Comparison of ENCODE assay signal across 8 cellular contexts in the genomic region with DNA sequence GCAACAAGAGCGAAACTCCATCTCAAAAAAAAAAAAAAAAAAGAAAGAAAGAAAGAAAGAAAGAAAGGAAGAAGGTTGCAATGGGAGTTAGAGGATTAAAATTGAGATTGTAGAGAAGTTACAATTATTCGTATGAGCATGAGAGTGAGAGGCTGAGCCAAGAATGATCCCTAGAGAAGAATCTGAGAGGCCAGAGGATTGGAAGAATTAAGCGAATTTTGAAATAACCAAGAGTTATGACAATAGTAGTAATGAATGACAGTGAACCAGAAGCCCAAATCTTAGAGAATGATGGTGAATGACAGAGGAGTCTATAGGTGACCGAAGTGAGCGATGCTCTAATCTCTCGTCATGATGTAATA. TPM values are rescaled to one million over a fixed set of nuclear protein-coding genes. Genes with fewer than 3 reads are reported as not detected.
DNase-seq lines count a peak whose midpoint lies in the region; ATAC-seq, FAIRE-seq and TF ChIP-seq lines count a peak whose summit lies in the region.

No MANE protein-coding gene starts in this region.

- TF ChIP-seq POLR2A in endothelial cell of umbilical vein (IDR thresholded peaks at IDR 0.05; ENCODE audit: low read depth, low read length) = no peak

- H3K27ac Mint-ChIP-seq in CD4-positive, alpha-beta memory T cell = peak overlapping the region; percentile 45 to 93 (median 88)
- peak overlapping the region; percentile 24 for H3K27ac Mint-ChIP-seq in osteocyte (ENCODE audit: unreplicated experiment)

- H3K4me2 ChIP-seq in OCI-LY7 (ENCODE audit: low read length) (peak overlapping the region; percentile 92), endothelial cell of umbilical vein (ENCODE audit: insufficient read depth, low read length) (peak overlapping the region; percentile 97)

- peaks cover 33 to 41% (median 35%) of the 10 kb centered on the region in 4 donors for H3K4me1 Mint-ChIP-seq in CD4-positive, alpha-beta memory T cell
- H3K4me1 Mint-ChIP-seq in osteocyte (ENCODE audit: unreplicated experiment) = peaks cover 21% of the 10 kb centered on the region

- peak overlapping the region; percentile 69 to 93 (median 86) for H3K4me3 Mint-ChIP-seq in CD4-positive, alpha-beta memory T cell
- H3K4me3 Mint-ChIP-seq in osteocyte (ENCODE audit: unreplicated experiment) = peak overlapping the region; percentile 76

- no peaks in the 10 kb centered on the region for H3K9me1 ChIP-seq in endothelial cell of umbilical vein (replicated peaks; ENCODE audit: control insufficient read depth, extremely low read depth, insufficient read depth, low read length)

- no peaks in the 10 kb centered on the region for H3K9me3 ChIP-seq in CD4-positive, alpha-beta memory T cell (ENCODE audit: control insufficient read depth in 1 of 2, low read length in 2 of 2)
- H3K9me3 ChIP-seq in OCI-LY7 (ENCODE audit: low read length) (no peaks in the 10 kb centered on the region), endothelial cell of umbilical vein (replicated peaks; ENCODE audit: control insufficient read depth, insufficient read depth, low read length) (no peaks in the 10 kb centered on the region)

- FAIRE-seq in endothelial cell of umbilical vein (lab: Jason Lieb, UNC) = no peak

- no peaks in the 10 kb centered on the region for H3K9me2 ChIP-seq in OCI-LY7 (ENCODE audit: insufficient read depth, low read length)

- peaks cover 0 to 2% of the 10 kb centered on the region in 2 donors for H3K27me3 Mint-ChIP-seq in CD4-positive, alpha-beta memory T cell
- H3K27me3 Mint-ChIP-seq in osteocyte (ENCODE audit: unreplicated experiment) = no peaks in the 10 kb centered on the region

- no peak overlapping the region for H3K9ac ChIP-seq in endothelial cell of umbilical vein (replicated peaks; ENCODE audit: extremely low read depth, insufficient read depth, low read length)

- no peaks in the 10 kb centered on the region for H4K20me1 ChIP-seq in OCI-LY7 (ENCODE audit: insufficient read depth, low read length)
- H4K20me1 ChIP-seq in endothelial cell of umbilical vein (replicated peaks; ENCODE audit: control insufficient read depth, extremely low read depth, insufficient read depth, low read length) = no peaks in the 10 kb centered on the region

- dilution Hi-C loops in endothelial cell of umbilical vein (cut with MboI; ENCODE audit: extremely low pct_ligation_motif_present, low sequenced_read_pairs) = no loop called here

- no peaks in the 10 kb centered on the region for H3K27me3 ChIP-seq in CD4-positive, alpha-beta memory T cell (ENCODE audit: insufficient read depth, low read length)
- peaks cover 0 to 5% of the 10 kb centered on the region in 2 experiments for H3K27me3 ChIP-seq in endothelial cell of umbilical vein (ENCODE audit: control insufficient read depth in 2 of 2, insufficient read depth in 2 of 2, low read length in 2 of 2)

- peaks cover 33% of the 10 kb centered on the region for H3K4me1 ChIP-seq in CD4-positive, alpha-beta memory T cell (ENCODE audit: insufficient read depth, low read length)
- H3K4me1 ChIP-seq in OCI-LY7 (ENCODE audit: insufficient read depth, low read length, poor library complexity, severe bottlenecking) (peaks cover 16% of the 10 kb centered on the region), endothelial cell of umbilical vein (ENCODE audit: control insufficient read depth, extremely low read depth, insufficient read depth, low read length) (peaks cover 3% of the 10 kb centered on the region)

- peaks cover 0 to 2% (median 0%) of the 10 kb centered on the region in 8 donors for H3K9me3 Mint-ChIP-seq in CD4-positive, alpha-beta memory T cell
- no peaks in the 10 kb centered on the region for H3K9me3 Mint-ChIP-seq in osteocyte (ENCODE audit: unreplicated experiment)

- TF ChIP-seq CTCF in OCI-LY7 (conservative IDR thresholded peaks at IDR 0.05; ENCODE audit: low read length) (no peak), endothelial cell of umbilical vein (IDR thresholded peaks at IDR 0.05; ENCODE audit: extremely low read depth in 1 of 2, insufficient read depth in 1 of 2, low read depth in 1 of 2, low read length in 2 of 2) (no peak), osteocyte (IDR thresholded peaks at IDR 0.05) (no peak)

- H3K79me2 ChIP-seq in OCI-LY7 (ENCODE audit: insufficient read depth, low read depth, low read length) (peaks cover 13% of the 10 kb centered on the region; the same call in 1 of the 2 replicates), endothelial cell of umbilical vein (ENCODE audit: control insufficient read depth, insufficient read depth, low read length) (peaks cover 35% of the 10 kb centered on the region)

- BruUV-seq in OCI-LY7 (replicated peaks; lab: Mats Ljungman, UMichigan) (no TSS peak), endothelial cell of umbilical vein (replicated peaks; lab: Mats Ljungman, UMichigan) (no TSS peak)

- POLR2A ChIA-PET in CD4-positive, alpha-beta memory T cell (lab: Charles Lee; ENCODE audit: partially characterized antibody) = interaction anchor here (0.6 to 4.0 kb wide), 10 partner anchors 14 to 360 kb away, joined by 3 to 38 read pairs (median 4); a partner anchor contains a TSS
- POLR2A ChIA-PET in OCI-LY7 (lab: Charles Lee) = interaction anchor here (0.6 to 1.6 kb wide), 8 partner anchors 12 to 173 kb away, joined by 3 to 7 read pairs (median 3); a partner anchor contains a TSS
- POLR2A ChIA-PET in endothelial cell of umbilical vein (lab: Charles Lee) = interaction anchor here (0.6 kb wide), 2 partner anchors 345 to 1543 kb away, joined by 3 read pairs; no protein-coding TSS in a partner anchor

- no peaks in the 10 kb centered on the region for H3K36me3 ChIP-seq in CD4-positive, alpha-beta memory T cell (ENCODE audit: insufficient read depth, low read length)
- H3K36me3 ChIP-seq in OCI-LY7 (ENCODE audit: insufficient read depth, low read length) (no peaks in the 10 kb centered on the region), endothelial cell of umbilical vein (ENCODE audit: control insufficient read depth in 2 of 2, extremely low read depth in 1 of 2, insufficient read depth in 2 of 2, low read length in 2 of 2) (no peaks in the 10 kb centered on the region)

- no peak for DNase-seq in CD4-positive, alpha-beta memory T cell
- no peak for DNase-seq in OCI-LY7 (ENCODE audit: low spot score)
- no peak for DNase-seq in endothelial cell of umbilical vein (ENCODE audit: low read depth, low spot score)
- no peak for DNase-seq in osteocyte (ENCODE audit: extremely low spot score, unreplicated experiment)
- no peak for DNase-seq in NCI-H187 treated with DMSO at 0.1 percent for 48 hours (lab: John Stamatoyannopoulos, UW)
- DNase-seq in nucleus accumbens (lab: John Stamatoyannopoulos, UW) = no peak

- ATAC-seq in GM19455 (IDR thresholded peaks at IDR 0.05; ENCODE audit: unreplicated experiment) = no peak
- ATAC-seq in HG02885 (IDR thresholded peaks at IDR 0.05; ENCODE audit: poor library complexity, unreplicated experiment) = no peak

- intact Hi-C loops in CD4-positive, alpha-beta memory T cell (cut with micrococcal nuclease) = loop anchor here (1.0 to 5.0 kb wide), 3 partner anchors 23 to 848 kb away; a partner anchor contains a TSS
- intact Hi-C loops in OCI-LY7 (cut with micrococcal nuclease; ENCODE audit: unreplicated experiment) = loop anchor here (2.0 kb wide), 1 partner anchor 23 kb away; no protein-coding TSS in a partner anchor
- intact Hi-C loops in endothelial cell of umbilical vein (cut with micrococcal nuclease) = loop anchor here (2.0 kb wide), 1 partner anchor 27 kb away; a partner anchor contains a TSS

- H3K4me3 ChIP-seq in CD4-positive, alpha-beta memory T cell (ENCODE audit: low read length in 2 of 2) = peak overlapping the region; percentile 51 to 65
- H3K4me3 ChIP-seq in OCI-LY7 (ENCODE audit: low read depth, low read length, poor library complexity, severe bottlenecking) (peak overlapping the region; percentile 82), endothelial cell of umbilical vein (replicated peaks in 1 of 3; ENCODE audit: insufficient read depth in 1 of 3, low read depth in 1 of 3, low read length in 3 of 3) (peak overlapping the region; percentile 7 to 67 (median 49))

- H3K27ac ChIP-seq in CD4-positive, alpha-beta memory T cell (ENCODE audit: low read depth, low read length) = no peak overlapping the region
- no peak overlapping the region for H3K27ac ChIP-seq in OCI-LY7 (ENCODE audit: low read depth, low read length, poor library complexity, severe bottlenecking)
- H3K27ac ChIP-seq in endothelial cell of umbilical vein (ENCODE audit: insufficient read depth, low read depth, low read length) = no peak overlapping the region

- peaks cover 0 to 3% of the 10 kb centered on the region in 2 donors for H3K36me3 Mint-ChIP-seq in CD4-positive, alpha-beta memory T cell
- no peaks in the 10 kb centered on the region for H3K36me3 Mint-ChIP-seq in osteocyte (ENCODE audit: unreplicated experiment)

- H2AFZ ChIP-seq in OCI-LY7 (ENCODE audit: low read length) (peak overlapping the region; percentile 98), endothelial cell of umbilical vein (ENCODE audit: low read depth, low read length) (peak overlapping the region; percentile 98)

- CTCF ChIA-PET in CD4-positive, alpha-beta memory T cell (lab: Charles Lee; ENCODE audit: partially characterized antibody) = interaction anchor here (0.8 to 1.1 kb wide), 2 partner anchors 9 to 195 kb away, joined by 3 to 6 read pairs; a partner anchor contains a TSS
- CTCF ChIA-PET in OCI-LY7 (lab: Charles Lee; ENCODE audit: unreplicated experiment) = interaction anchor here (0.7 kb wide), 1 partner anchor 22 kb away, joined by 4 read pairs; no protein-coding TSS in a partner anchor
- CTCF ChIA-PET in endothelial cell of umbilical vein (lab: Charles Lee) = interaction anchor here (0.8 to 2.1 kb wide), 6 partner anchors 12 to 456 kb away, joined by 3 to 6 read pairs (median 4); no protein-coding TSS in a partner anchor

RNA-seq across cellular contexts. Expression of a gene that starts 0.4 kb away (rescaled TPM):
- total RNA-seq in CD4-positive, alpha-beta memory T cell = 10 to 100 TPM; 21.7 to 23.1 TPM
- 10 to 100 TPM in 1 of 2 donors, 1 to 10 TPM in 1; 6.1 to 17.2 TPM for polyA plus RNA-seq in CD4-positive, alpha-beta memory T cell
- total RNA-seq in OCI-LY7 (2014; rRNA removed; shearing (Covaris generic)) = 8.5 and 11.2 TPM in 2 replicates
- total RNA-seq in OCI-LY7 (2022) (13.9 and 15.9 TPM in 2 replicates), endothelial cell of umbilical vein (27.0 and 27.2 TPM in 2 replicates), osteocyte (34.3 and 37.1 TPM in 2 replicates)
- 7.3 and 8.2 TPM in 2 replicates for polyA plus RNA-seq in endothelial cell of umbilical vein
- 7.5 and 8.1 TPM in 2 replicates for polyA plus RNA-seq in endothelial cell of umbilical vein (2011; cell fraction: cytosol; rRNA removed)
- polyA plus RNA-seq in endothelial cell of umbilical vein (2011; cell fraction: nucleus; rRNA removed) = 8.5 and 10.3 TPM in 2 replicates
- 9.2 and 12.6 TPM in 2 replicates for polyA plus RNA-seq in endothelial cell of umbilical vein (2012)
- 47.1 and 49.6 TPM in 2 replicates for polyA minus RNA-seq in endothelial cell of umbilical vein
- 11.8 TPM for polyA minus RNA-seq in endothelial cell of umbilical vein (2011; cell fraction: cytosol; rRNA and poly(A)+ RNA removed)
- 27.5 and 43.5 TPM in 2 replicates for polyA minus RNA-seq in endothelial cell of umbilical vein (2011; cell fraction: nucleus; rRNA and poly(A)+ RNA removed)

RNA-seq across cellular contexts. Expression of a gene that starts 27.7 kb away (rescaled TPM):
- 1 to 10 TPM; 2.9 to 3.9 TPM for total RNA-seq in CD4-positive, alpha-beta memory T cell
- polyA plus RNA-seq in CD4-positive, alpha-beta memory T cell = 1 to 10 TPM; 2.3 to 5.3 TPM
- 6.6 and 7.0 TPM in 2 replicates for total RNA-seq in OCI-LY7 (2014; rRNA removed; shearing (Covaris generic))
- total RNA-seq in OCI-LY7 (2022) (19.9 and 26.1 TPM in 2 replicates), endothelial cell of umbilical vein (28.6 and 30.6 TPM in 2 replicates), osteocyte (25.7 and 27.7 TPM in 2 replicates)
- polyA plus RNA-seq in endothelial cell of umbilical vein = 10.7 and 11.7 TPM in 2 replicates
- 14.3 and 17.5 TPM in 2 replicates for polyA plus RNA-seq in endothelial cell of umbilical vein (2011; cell fraction: cytosol; rRNA removed)
- 5.4 and 5.8 TPM in 2 replicates for polyA plus RNA-seq in endothelial cell of umbilical vein (2011; cell fraction: nucleus; rRNA removed)
- 17.5 and 30.5 TPM in 2 replicates for polyA plus RNA-seq in endothelial cell of umbilical vein (2012)
- polyA minus RNA-seq in endothelial cell of umbilical vein = 18.3 and 22.1 TPM in 2 replicates
- 19.4 TPM for polyA minus RNA-seq in endothelial cell of umbilical vein (2011; cell fraction: cytosol; rRNA and poly(A)+ RNA removed)
- polyA minus RNA-seq in endothelial cell of umbilical vein (2011; cell fraction: nucleus; rRNA and poly(A)+ RNA removed) = 1.9 and 3.6 TPM in 2 replicates
